ENCODE assay signal across 8 cellular contexts in the genomic region with DNA sequence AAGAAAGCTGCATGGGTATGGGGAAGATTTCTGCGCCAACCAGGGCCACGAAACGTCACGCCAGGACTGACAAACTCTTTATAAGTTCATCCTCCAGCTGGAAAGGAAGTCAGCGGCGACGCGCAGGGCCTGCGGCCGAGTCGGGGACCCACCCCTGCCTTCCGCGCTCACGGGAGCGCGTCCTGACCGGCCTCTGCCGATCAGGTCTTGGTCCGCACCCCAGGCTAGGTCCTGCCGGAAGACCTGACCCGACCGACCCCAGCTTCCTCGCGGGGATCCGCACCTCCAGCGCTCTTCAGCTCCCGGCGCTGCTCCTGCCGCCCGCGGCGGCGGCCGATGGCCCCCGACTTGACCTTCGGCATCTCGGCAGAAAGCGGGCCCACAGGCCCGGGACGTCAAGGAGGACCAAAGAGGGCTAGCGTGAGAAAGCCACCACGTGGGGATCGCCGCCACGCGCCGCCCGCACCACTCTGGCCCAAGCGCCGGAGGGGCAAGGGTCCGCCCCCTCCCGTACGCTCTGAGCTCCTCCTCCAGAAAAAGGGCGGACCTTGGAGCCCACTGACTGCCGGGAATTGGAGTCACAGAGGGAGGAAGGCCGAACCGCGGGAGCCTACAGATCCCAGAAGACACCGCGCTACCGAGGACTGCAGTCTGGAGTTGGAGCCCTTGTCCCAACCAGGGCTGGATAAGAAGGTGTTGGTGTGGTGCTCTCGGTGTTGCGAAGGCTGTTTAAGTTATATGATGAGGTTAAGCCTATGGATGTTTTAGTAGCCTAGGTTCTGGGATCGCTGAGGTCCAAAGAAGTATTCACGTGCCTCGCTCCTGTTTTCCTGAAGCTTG. TPM values are rescaled to one million over a fixed set of nuclear protein-coding genes. Genes with fewer than 3 reads are reported as not detected.
DNase-seq lines count a peak whose midpoint lies in the region; ATAC-seq and TF ChIP-seq lines count a peak whose summit lies in the region.

TSS of gene DIMT1 (minus strand) at position 495 of the 840 bp plus-strand sequence. CDS start at position 362, 133 bp downstream.

- H3K9me2 ChIP-seq in SK-N-SH, result no peaks in the 10 kb centered on the region

- peak within 1 kb of the TSS; percentile 90 to 92 for H3K27ac ChIP-seq in SK-N-SH (ENCODE audit: low read depth in 2 of 2, low read length in 1 of 2)

- H2AFZ ChIP-seq in SK-N-SH (ENCODE audit: low read depth), result peak within 1 kb of the TSS; percentile 82

- DNase-seq in GM04504 (ENCODE audit: low read depth) (peak; percentile 96), NCI-H1048 (lab: John Stamatoyannopoulos, UW) (peak; percentile 90), SK-N-SH (peak; percentile 95), germinal center (ENCODE audit: low spot score) (peak; percentile 95), non-pigmented ciliary epithelial cell (ENCODE audit: low read depth) (peak; percentile 95), superior temporal gyrus (ENCODE audit: extremely low spot score) (peak; percentile 99)
- DNase-seq in activated naive CD4-positive, alpha-beta T cell treated with anti-CD3 and anti-CD28 coated beads, Interleukin-2, amount 50 U/mL, for 16 hours, result peak; percentile 91

- TF ChIP-seq RAD21 in SK-N-SH (IDR thresholded peaks at IDR 0.05; ENCODE audit: low read length), result no peak

- peak within 1 kb of the TSS; percentile 77 for H3K4me2 ChIP-seq in SK-N-SH

- POLR2A ChIA-PET in SK-N-SH (lab: Yijun Ruan, JAX), result interaction anchor here (1.0 to 2.3 kb wide), 5 partner anchors 9 to 142 kb away, joined by 3 to 29 read pairs (median 6); partner anchors contain the start of genes IPO11 and KIF2A

- CTCF ChIA-PET in SK-N-SH (lab: Yijun Ruan, JAX), result interaction anchor here (1.0 to 2.6 kb wide), 8 partner anchors 9 to 179 kb away, joined by 3 to 9 read pairs (median 4); partner anchors contain the start of genes IPO11 and KIF2A

- no peak for TF ChIP-seq CTCF in SK-N-SH (IDR thresholded peaks at IDR 0.05)

- H3K4me3 ChIP-seq in SK-N-SH (ENCODE audit: low read depth in 2 of 2, low read length in 1 of 2), result peak within 1 kb of the TSS; percentile 69 to 74

- peaks cover 0 to 4% of the 10 kb centered on the region in 2 experiments; a peak in 1 of 4 replicates for H3K4me1 ChIP-seq in SK-N-SH (ENCODE audit: control insufficient read depth in 1 of 2, insufficient read depth in 2 of 2, low read depth in 1 of 2, low read length in 1 of 2)

- peaks cover 4% of the 10 kb centered on the region for H3F3A ChIP-seq in SK-N-SH (replicated peaks; ENCODE audit: insufficient read depth)

- peaks cover 25% of the 10 kb centered on the region for H3K79me2 ChIP-seq in SK-N-SH (ENCODE audit: insufficient read depth)

- H3K9ac ChIP-seq in SK-N-SH, result peak within 1 kb of the TSS; percentile 78

- peak; percentile 98 for ATAC-seq in HG02571 (IDR thresholded peaks at IDR 0.05; ENCODE audit: unreplicated experiment)

- H3K36me3 ChIP-seq in SK-N-SH (replicated peaks in 1 of 2; ENCODE audit: control insufficient read depth in 1 of 2, insufficient read depth in 2 of 2, low read length in 1 of 2), result peaks cover under 1 to 14% of the 10 kb centered on the region in 2 experiments

- no peaks in the 10 kb centered on the region for H3K9me3 ChIP-seq in SK-N-SH

- 0% methylated on average over 15 of the region's 66 CpGs for WGBS in SK-N-SH (ENCODE audit: low lambda C conversion rate)

- H3K27me3 ChIP-seq in SK-N-SH (ENCODE audit: insufficient read depth), result no peaks in the 10 kb centered on the region

- peak in 1 of 2 experiments; percentile 10; a peak in 1 of 4 replicates for TF ChIP-seq EP300 in SK-N-SH (IDR thresholded peaks at IDR 0.05; ENCODE audit: borderline replicate concordance in 1 of 2, low read depth in 1 of 2, low read length in 1 of 2)

- H4K20me1 ChIP-seq in SK-N-SH (ENCODE audit: insufficient read depth), result no peaks in the 10 kb centered on the region

TF ChIP-seq in SK-N-SH, 30 proteins besides CTCF, POLR2A, EP300 and RAD21 (continues in another document):
- TF ChIP-seq, protein P1, sequence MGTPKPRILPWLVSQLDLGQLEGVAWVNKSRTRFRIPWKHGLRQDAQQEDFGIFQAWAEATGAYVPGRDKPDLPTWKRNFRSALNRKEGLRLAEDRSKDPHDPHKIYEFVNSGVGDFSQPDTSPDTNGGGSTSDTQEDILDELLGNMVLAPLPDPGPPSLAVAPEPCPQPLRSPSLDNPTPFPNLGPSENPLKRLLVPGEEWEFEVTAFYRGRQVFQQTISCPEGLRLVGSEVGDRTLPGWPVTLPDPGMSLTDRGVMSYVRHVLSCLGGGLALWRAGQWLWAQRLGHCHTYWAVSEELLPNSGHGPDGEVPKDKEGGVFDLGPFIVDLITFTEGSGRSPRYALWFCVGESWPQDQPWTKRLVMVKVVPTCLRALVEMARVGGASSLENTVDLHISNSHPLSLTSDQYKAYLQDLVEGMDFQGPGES (IDR thresholded peaks at IDR 0.05; ENCODE audit: low read depth, low read length), result no peak
- peak; percentile 76; the same call in 1 of the 2 replicates for TF ChIP-seq SIN3A (IDR thresholded peaks at IDR 0.05; ENCODE audit: borderline replicate concordance, low read depth, low read length)
- TF ChIP-seq POLR2AphosphoS5 (IDR thresholded peaks at IDR 0.05; ENCODE audit: low read depth, low read length), result peak; percentile 99
- no peak for TF ChIP-seq PBX3 (IDR thresholded peaks at IDR 0.05)
- TF ChIP-seq RCOR1 (IDR thresholded peaks at IDR 0.05; ENCODE audit: low read length), result no peak
- no peak for TF ChIP-seq EZH2phosphoT487 (IDR thresholded peaks at IDR 0.05; ENCODE audit: borderline replicate concordance, low read depth)
- TF ChIP-seq ZBTB33 (IDR thresholded peaks at IDR 0.05; ENCODE audit: borderline replicate concordance, low read depth), result no peak
- TF ChIP-seq, protein P2, sequence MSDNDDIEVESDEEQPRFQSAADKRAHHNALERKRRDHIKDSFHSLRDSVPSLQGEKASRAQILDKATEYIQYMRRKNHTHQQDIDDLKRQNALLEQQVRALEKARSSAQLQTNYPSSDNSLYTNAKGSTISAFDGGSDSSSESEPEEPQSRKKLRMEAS (IDR thresholded peaks at IDR 0.05; ENCODE audit: low read depth), result peak; percentile 97
- no peak; the same call in 1 of the 2 replicates for TF ChIP-seq ELF1 (IDR thresholded peaks at IDR 0.05)
- no peak for TF ChIP-seq FOXM1 (IDR thresholded peaks at IDR 0.05; ENCODE audit: low read depth)
- no peak for TF ChIP-seq NFIC (IDR thresholded peaks at IDR 0.05; ENCODE audit: borderline replicate concordance)
- TF ChIP-seq, protein P3, sequence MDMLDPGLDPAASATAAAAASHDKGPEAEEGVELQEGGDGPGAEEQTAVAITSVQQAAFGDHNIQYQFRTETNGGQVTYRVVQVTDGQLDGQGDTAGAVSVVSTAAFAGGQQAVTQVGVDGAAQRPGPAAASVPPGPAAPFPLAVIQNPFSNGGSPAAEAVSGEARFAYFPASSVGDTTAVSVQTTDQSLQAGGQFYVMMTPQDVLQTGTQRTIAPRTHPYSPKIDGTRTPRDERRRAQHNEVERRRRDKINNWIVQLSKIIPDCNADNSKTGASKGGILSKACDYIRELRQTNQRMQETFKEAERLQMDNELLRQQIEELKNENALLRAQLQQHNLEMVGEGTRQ (IDR thresholded peaks at IDR 0.05; ENCODE audit: borderline replicate concordance, low read depth, low read length), result no peak
- no peak for TF ChIP-seq MEF2A (IDR thresholded peaks at IDR 0.05; ENCODE audit: borderline replicate concordance, low read depth)
- peak; percentile 79 for TF ChIP-seq TAF1 (IDR thresholded peaks at IDR 0.05; ENCODE audit: borderline replicate concordance, low read depth, low read length)
- no peak for TF ChIP-seq GATA2 (CRISPR knock-in tag; IDR thresholded peaks at IDR 0.05)
- peak; percentile 99 for TF ChIP-seq MXI1 (IDR thresholded peaks at IDR 0.05; ENCODE audit: low read depth, low read length)
- no peak for TF ChIP-seq JUND (IDR thresholded peaks at IDR 0.05)

RNA-seq across cellular contexts. Expression of gene DIMT1, which starts in this region (rescaled TPM):
- polyA plus RNA-seq in SK-N-SH (2012; rRNA removed), result 29.5 and 37.2 TPM in 2 replicates
- polyA plus RNA-seq in SK-N-SH (2012; cell fraction: cytosol; rRNA removed), result 39.1 and 43.3 TPM in 2 replicates
- 14.6 and 24.4 TPM in 2 replicates for polyA plus RNA-seq in SK-N-SH (2012; cell fraction: nucleus; rRNA removed)

Comparison
In these comparisons a context has a peak if more than half of its experiments do, and no peak if none do; other contexts are left out.
1. Peak in every context shown above with its lines: DNase-seq, ATAC-seq, H3K4me3 ChIP-seq and H3K27ac ChIP-seq.